ENCODE assay signal across 8 cellular contexts in genomic region chr16:85611205-85611454, GRCh38. TPM values are rescaled to one million over a fixed set of nuclear protein-coding genes. Genes with fewer than 3 reads are reported as not detected.
DNase-seq lines count a peak whose midpoint lies in the region; ATAC-seq lines count a peak whose summit lies in the region.

No MANE protein-coding gene starts in this region.

- H3K36me3 Mint-ChIP-seq in activated T-helper 17 cell treated with anti-CD3 and anti-CD28 coated beads, Interleukin-2, amount 50 U/mL, for 72 hours (ENCODE audit: low read depth): no peaks in the 10 kb centered on the region

- ATAC-seq in activated T-helper 17 cell treated with anti-CD3 and anti-CD28 coated beads, Interleukin-2, amount 50 U/mL, for 72 hours (replicated peaks): no peak
- ATAC-seq in sciatic nerve: no peak

- no peaks in the 10 kb centered on the region for H3K9me3 Mint-ChIP-seq in activated T-helper 17 cell treated with anti-CD3 and anti-CD28 coated beads, Interleukin-2, amount 50 U/mL, for 72 hours

- no peaks in the 10 kb centered on the region for H3K27me3 Mint-ChIP-seq in activated T-helper 17 cell treated with anti-CD3 and anti-CD28 coated beads, Interleukin-2, amount 50 U/mL, for 72 hours

- no peak overlapping the region for H3K27ac ChIP-seq in iPS-18a (ENCODE audit: low read length)
- peak overlapping the region; percentile 51 for H3K27ac ChIP-seq in subcutaneous abdominal adipose tissue (ENCODE audit: low read depth, low read length)

- H3K4me1 ChIP-seq in iPS-18a (ENCODE audit: control insufficient read depth, low read depth, low read length): peaks cover 39% of the 10 kb centered on the region
- peaks cover 8 to 70% (median 55%) of the 10 kb centered on the region in 5 donors for H3K4me1 ChIP-seq in subcutaneous abdominal adipose tissue (ENCODE audit: control insufficient read depth in 5 of 5, insufficient read depth in 5 of 5, low read length in 5 of 5)

- DNase-seq in SHP77 (lab: John Stamatoyannopoulos, UW) (peak; percentile 55 to 57), SHP77 treated with DMSO at 0.1 percent for 48 hours (lab: John Stamatoyannopoulos, UW) (no peak), HCEC 1CT (no peak), OCI-M2 (lab: John Stamatoyannopoulos, UW; ENCODE audit: unreplicated experiment) (no peak), sciatic nerve (ENCODE audit: low spot score) (no peak)

- H3K36me3 ChIP-seq in iPS-18a (ENCODE audit: control insufficient read depth, low read depth, low read length) (no peaks in the 10 kb centered on the region), subcutaneous abdominal adipose tissue (ENCODE audit: control insufficient read depth in 5 of 5, insufficient read depth in 5 of 5, low read length in 5 of 5) (peaks cover 0 to 11% (median 0%) of the 10 kb centered on the region in 5 donors)

- H3K9me3 ChIP-seq in iPS-18a (ENCODE audit: control insufficient read depth, low read depth, low read length) (no peaks in the 10 kb centered on the region), subcutaneous abdominal adipose tissue (ENCODE audit: control insufficient read depth in 5 of 5, low read length in 5 of 5) (no peaks in the 10 kb centered on the region)

- H3K4me3 ChIP-seq in iPS-18a (ENCODE audit: low read length) (peak overlapping the region; percentile 62), subcutaneous abdominal adipose tissue (ENCODE audit: low read depth in 1 of 5, low read length in 5 of 5) (peak overlapping the region; percentile 4 to 56 (median 41))

- H3K4me3 Mint-ChIP-seq in activated T-helper 17 cell treated with anti-CD3 and anti-CD28 coated beads, Interleukin-2, amount 50 U/mL, for 72 hours: peak overlapping the region; percentile 69

- H3K9ac ChIP-seq in iPS-18a (ENCODE audit: low read length) (peak overlapping the region; percentile 59), subcutaneous abdominal adipose tissue (ENCODE audit: low read length in 5 of 5) (peak overlapping the region in 2 of 5 donors; percentile 37 to 68)

- no peaks in the 10 kb centered on the region for H3K4me1 Mint-ChIP-seq in activated T-helper 17 cell treated with anti-CD3 and anti-CD28 coated beads, Interleukin-2, amount 50 U/mL, for 72 hours

- peaks cover 17% of the 10 kb centered on the region for H3K27me3 ChIP-seq in iPS-18a (ENCODE audit: control insufficient read depth, insufficient read depth, low read length)
- no peaks in the 10 kb centered on the region for H3K27me3 ChIP-seq in subcutaneous abdominal adipose tissue (ENCODE audit: control insufficient read depth in 5 of 5, insufficient read depth in 4 of 5, low read length in 5 of 5)

- no peak overlapping the region for H3K27ac Mint-ChIP-seq in activated T-helper 17 cell treated with anti-CD3 and anti-CD28 coated beads, Interleukin-2, amount 50 U/mL, for 72 hours

- intact Hi-C loops in sciatic nerve (cut with DNase I): loop anchor here (10.0 kb wide), 2 partner anchors 306 to 336 kb away; no protein-coding TSS in a partner anchor

RNA-seq across cellular contexts. Expression of gene GSE1, which starts 2.0 kb away (rescaled TPM):
- total RNA-seq in activated T-helper 17 cell treated with anti-CD3 and anti-CD28 coated beads, Interleukin-2, amount 50 U/mL, for 72 hours: 10 to 100 TPM; 12.1 to 17.4 TPM
- 97.3 TPM for total RNA-seq in sciatic nerve

Comparison
In these comparisons a context has a peak if more than half of its experiments do, and no peak if none do; other contexts are left out.
1. DNase-seq: peak in SHP77 (2 of 2); none in SHP77 treated with DMSO at 0.1 percent for 48 hours (single experiment), HCEC 1CT (single experiment), OCI-M2 (single experiment) and sciatic nerve (single experiment).